20 cellular contexts compared by ENCODE assay signal in the genomic region with DNA sequence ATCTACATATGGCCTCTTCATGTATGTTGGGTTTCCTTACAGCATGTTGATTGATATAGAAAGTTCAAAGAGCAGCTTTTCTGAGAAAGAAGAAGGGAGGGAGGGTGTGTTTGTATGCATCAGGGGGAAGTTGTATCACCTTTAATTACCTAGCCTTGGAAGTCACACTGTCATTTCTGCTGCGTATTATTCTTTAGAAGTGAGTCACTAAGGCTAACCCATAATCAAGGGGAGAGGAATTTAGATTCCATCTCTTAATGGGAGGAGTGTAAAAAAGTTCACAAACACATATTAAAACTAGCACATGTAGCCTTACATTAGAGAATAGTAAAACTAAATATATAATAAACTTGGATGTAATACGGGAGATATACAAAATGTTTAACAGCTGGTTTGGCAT.
A peak's percentile ranks its signal among the peaks of the same experiment; 100 is the strongest.
DNase-seq lines count a peak whose midpoint lies in the region; ATAC-seq, FAIRE-seq and TF ChIP-seq lines count a peak whose summit lies in the region.
"Had no signal": no experiment of that assay in that cellular context is flagged by ENCODE, and none has a peak within 500 bp of the region (broad histone marks: within the 10 kb centered on the region; RNA-seq: fewer than 3 reads in every experiment).

No MANE protein-coding gene starts in this region.

- H3K27ac Mint-ChIP-seq in activated T-cell treated with anti-CD3 and anti-CD28 coated beads, Interleukin-2, amount 50 U/mL, for 72 hours: no peak overlapping the region
- H3K27ac Mint-ChIP-seq: CD4-positive, CD25-positive, alpha-beta regulatory T cell had no signal

- no peak overlapping the region for H3K4me3 Mint-ChIP-seq in activated T-cell treated with anti-CD3 and anti-CD28 coated beads, Interleukin-2, amount 50 U/mL, for 72 hours
- H3K4me3 Mint-ChIP-seq: CD4-positive, CD25-positive, alpha-beta regulatory T cell had no signal

- H3K9me3 Mint-ChIP-seq in activated T-cell treated with anti-CD3 and anti-CD28 coated beads, Interleukin-2, amount 50 U/mL, for 72 hours: no peaks in the 10 kb centered on the region

- H3K36me3 Mint-ChIP-seq in activated T-cell treated with anti-CD3 and anti-CD28 coated beads, Interleukin-2, amount 50 U/mL, for 72 hours (ENCODE audit: insufficient read depth in 2 of 2): no peaks in the 10 kb centered on the region
- H3K36me3 Mint-ChIP-seq: CD4-positive, CD25-positive, alpha-beta regulatory T cell had no signal

- H3K27me3 Mint-ChIP-seq in activated T-cell treated with anti-CD3 and anti-CD28 coated beads, Interleukin-2, amount 50 U/mL, for 72 hours (ENCODE audit: low read depth): peaks cover 40% of the 10 kb centered on the region
- H3K27me3 Mint-ChIP-seq: CD4-positive, CD25-positive, alpha-beta regulatory T cell had no signal

- TF ChIP-seq POLR2A in H54 (IDR thresholded peaks at IDR 0.05; ENCODE audit: low read depth, low read length): no peak

- FAIRE-seq in H54 (lab: Jason Lieb, UNC): no peak
- FAIRE-seq: D721Med, GM18507, K562 had no signal

- DNase-seq in activated T-cell treated with anti-CD3 and anti-CD28 coated beads, Interleukin-2, amount 50 U/mL, for 72 hours: no peak
- DNase-seq in activated T-cell treated with anti-CD3 and anti-CD28 coated beads for 4 hours: no peak
- DNase-seq in NCI-H69 (lab: John Stamatoyannopoulos, UW): peak; percentile 71
- no peak for DNase-seq in H54 (ENCODE audit: insufficient read length, low spot score)
- DNase-seq in activated effector memory CD4-positive, alpha-beta T cell treated with Interleukin-2 at 50 U/mL for 16 hours: no peak
- DNase-seq: CD4-positive, CD25-positive, alpha-beta regulatory T cell; GOT3; Kasumi-1; NCI-H1105; NCI-H1694 treated with DMSO at 0.1 percent for 48 hours; NCI-H2081; NCI-H524 treated with DMSO at 0.1 percent for 48 hours; Right ventricle myocardium superior; RPMI8226 had no signal

- no peaks in the 10 kb centered on the region for H3K4me1 Mint-ChIP-seq in activated T-cell treated with anti-CD3 and anti-CD28 coated beads, Interleukin-2, amount 50 U/mL, for 72 hours (ENCODE audit: low read depth)
- H3K4me1 Mint-ChIP-seq: CD4-positive, CD25-positive, alpha-beta regulatory T cell had no signal

- peak; percentile 32 to 42 for ATAC-seq in activated T-cell treated with anti-CD3 and anti-CD28 coated beads, Interleukin-2, amount 50 U/mL, for 72 hours (replicated peaks in 1 of 2)
- ATAC-seq in esophagus mucosa: peak; percentile 32
- ATAC-seq in HG02938 (IDR thresholded peaks at IDR 0.05; ENCODE audit: unreplicated experiment): no peak
- ATAC-seq: HCT116, K562 had no signal
